In the genomic region with DNA sequence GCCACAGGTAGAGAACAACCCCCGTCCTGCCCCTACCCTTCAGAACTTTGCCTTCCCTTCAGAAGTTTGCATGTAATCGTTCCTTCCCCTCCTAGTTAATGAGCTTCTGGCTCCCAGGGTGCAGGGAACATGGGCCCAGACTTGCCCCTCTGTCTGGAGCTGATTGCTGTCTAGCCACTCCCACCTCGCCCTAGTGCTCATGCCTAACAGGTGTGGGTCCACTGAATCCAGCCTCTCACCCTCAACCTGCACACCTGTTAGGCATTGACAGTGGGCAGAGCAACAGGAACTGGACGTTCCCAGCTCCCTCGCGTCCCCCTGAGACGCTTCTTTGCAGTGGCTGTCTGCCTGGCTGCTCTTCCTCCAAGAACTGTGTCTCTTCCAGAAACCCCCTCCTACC, we compare ENCODE assay signal across 17 cellular contexts. TPM values are rescaled to one million over a fixed set of nuclear protein-coding genes. Genes with fewer than 3 reads are reported as not detected.
"Had no signal": no experiment of that assay in that cellular context is flagged by ENCODE, and none has a peak within 500 bp of the region (broad histone marks: within the 10 kb centered on the region; RNA-seq: fewer than 3 reads in every experiment).

No MANE protein-coding gene starts in this region.

- H3K9me3 ChIP-seq: heart left ventricle, pancreas, suprapubic skin, upper lobe of right lung had no signal

- H3K4me1 ChIP-seq: heart left ventricle, pancreas, suprapubic skin, upper lobe of right lung had no signal

- FAIRE-seq: endothelial cell of umbilical vein, frontal cortex, kidney, pancreas had no signal

- H3K27ac ChIP-seq: coronary artery, heart left ventricle, pancreas, suprapubic skin, upper lobe of right lung had no signal

- DNase-seq: activated CD4-positive, alpha-beta memory T cell treated with anti-CD3 and anti-CD28 coated beads, Interleukin-2, amount 10 ng/mL, durations not matched to agents 7 days and 5 days; activated gamma-delta T cell treated with Interleukin-2 at 50 U/mL for 16 hours; activated naive CD8-positive, alpha-beta T cell treated with anti-CD3 and anti-CD28 coated beads, Interleukin-2, amount 10 ng/mL, durations not matched to agents 7 days and 5 days; activated T-cell treated with anti-CD3 and anti-CD28 coated beads, Interleukin-2, amount 50 U/mL, for 72 hours; aorta; effector CD4-positive, alpha-beta T cell; heart left ventricle; kidney; pancreas; stimulated activated CD4-positive, alpha-beta T cell treated with anti-CD3 and anti-CD28 coated beads, Interleukin-4, amount 100 ng/mL, for 1 hour; stimulated activated CD8-positive, alpha-beta memory T cell treated with anti-CD3 and anti-CD28 coated beads, Interleukin-4, amount 100 ng/mL, for 48 hours; stimulated activated naive CD8-positive, alpha-beta T cell treated with anti-CD3 and anti-CD28 coated beads, Interleukin-15, Interleukin-2, amounts not matched to agents 100 U/mL and 50 U/mL, for 24 hours; upper lobe of right lung had no signal

- H3K36me3 ChIP-seq: heart left ventricle, pancreas, suprapubic skin, upper lobe of right lung had no signal

- H3K4me3 ChIP-seq: coronary artery, heart left ventricle, pancreas, suprapubic skin, upper lobe of right lung had no signal

- ATAC-seq: activated T-cell treated with anti-CD3 and anti-CD28 coated beads, Interleukin-2, amount 50 U/mL, for 72 hours; heart left ventricle; pancreas; stimulated activated naive CD8-positive, alpha-beta T cell treated with anti-CD3 and anti-CD28 coated beads, Interleukin-15, Interleukin-2, amounts not matched to agents 100 U/mL and 50 U/mL, for 24 hours; upper lobe of right lung had no signal

- H3K27me3 ChIP-seq: pancreas, upper lobe of right lung had no signal

RNA-seq across cellular contexts. Expression of gene WNT5A, which starts 40.2 kb away (rescaled TPM):
- total RNA-seq: activated CD4-positive, alpha-beta memory T cell treated with anti-CD3 and anti-CD28 coated beads, Interleukin-2, amount 10 ng/mL, durations not matched to agents 7 days and 5 days; activated naive CD8-positive, alpha-beta T cell treated with anti-CD3 and anti-CD28 coated beads, Interleukin-2, amount 10 ng/mL, durations not matched to agents 7 days and 5 days had no signal
